Comparison of ENCODE assay signal across 9 cellular contexts in the genomic region with DNA sequence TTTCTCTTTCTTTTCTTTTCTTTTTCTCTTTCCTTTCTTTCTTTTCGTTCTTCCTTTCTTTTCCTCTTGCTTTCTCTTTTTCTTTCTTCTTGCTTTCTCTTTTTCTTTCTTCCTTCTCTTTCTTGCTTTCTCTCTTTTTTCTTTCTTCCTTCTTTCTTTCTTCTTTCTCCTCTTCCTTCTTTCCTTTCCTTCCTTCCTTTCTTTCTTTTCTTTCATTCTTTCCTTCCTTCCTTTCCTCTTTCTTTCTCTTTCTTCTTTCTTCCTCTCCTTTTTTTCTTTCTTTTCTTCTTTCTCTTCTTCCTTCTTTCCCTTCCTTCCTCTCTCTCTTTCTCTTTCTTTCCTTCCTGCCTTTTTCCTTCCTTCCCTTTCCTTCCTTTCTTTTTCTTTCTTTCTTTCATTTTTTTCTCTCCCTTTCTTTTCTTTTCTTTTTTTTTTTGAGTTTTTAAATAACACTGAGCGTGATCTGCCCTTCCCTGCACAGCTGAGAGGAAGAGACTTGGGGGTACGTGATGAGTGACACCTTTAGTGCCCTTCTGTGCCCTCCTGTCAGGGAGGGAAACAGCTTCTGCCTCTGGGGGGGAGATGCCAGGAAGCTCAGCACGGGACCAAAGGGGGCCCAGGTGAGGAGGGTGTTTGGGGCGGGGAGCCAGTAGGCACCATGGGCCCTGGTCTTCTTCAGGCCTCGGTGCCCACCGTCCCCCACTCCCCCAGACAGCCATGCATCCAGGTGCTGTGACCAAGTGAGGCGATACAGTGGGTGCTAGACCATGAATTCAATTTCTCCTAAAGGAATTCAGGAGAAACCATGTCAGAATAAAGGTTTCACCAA. TPM values are rescaled to one million over a fixed set of nuclear protein-coding genes. Genes with fewer than 3 reads are reported as not detected.
A peak's percentile ranks its signal among the peaks of the same experiment; 100 is the strongest.
DNase-seq lines count a peak whose midpoint lies in the region; ATAC-seq and TF ChIP-seq lines count a peak whose summit lies in the region.
"Had no signal": no experiment of that assay in that cellular context is flagged by ENCODE, and none has a peak within 500 bp of the region (broad histone marks: within the 10 kb centered on the region; RNA-seq: fewer than 3 reads in every experiment).

No MANE protein-coding gene starts in this region.

- H3K36me3 ChIP-seq in liver (ENCODE audit: control insufficient read depth in 4 of 4, insufficient read depth in 3 of 4, low read depth in 1 of 4, low read length in 3 of 4) = no peaks in the 10 kb centered on the region

- H3K9me3 ChIP-seq in liver (ENCODE audit: control insufficient read depth in 4 of 4, low read length in 3 of 4) = no peaks in the 10 kb centered on the region

- peaks cover 10% of the 10 kb centered on the region for H3K4me1 Mint-ChIP-seq in activated CD8-positive, alpha-beta memory T cell treated with anti-CD3 and anti-CD28 coated beads, Interleukin-2, amount 10 ng/mL, durations not matched to agents 7 days and 5 days
- peaks cover 10% of the 10 kb centered on the region for H3K4me1 Mint-ChIP-seq in activated naive CD8-positive, alpha-beta T cell (ENCODE audit: low read depth)

- no peaks in the 10 kb centered on the region for H3K36me3 Mint-ChIP-seq in activated CD8-positive, alpha-beta memory T cell treated with anti-CD3 and anti-CD28 coated beads, Interleukin-2, amount 10 ng/mL, durations not matched to agents 7 days and 5 days
- no peaks in the 10 kb centered on the region for H3K36me3 Mint-ChIP-seq in activated naive CD8-positive, alpha-beta T cell

- H3K27ac ChIP-seq in liver (ENCODE audit: low read depth in 1 of 2, low read length in 2 of 2) (no peak overlapping the region), temporal lobe (ENCODE audit: low read depth, low read length) (peak overlapping the region; percentile 74)
- H3K27ac ChIP-seq: C4-2B had no signal

- TF ChIP-seq RAD21 in liver (IDR thresholded peaks at IDR 0.05) = no peak

- peaks cover 0 to 5% (median 2%) of the 10 kb centered on the region in 4 donors for H3K4me1 ChIP-seq in liver (ENCODE audit: control insufficient read depth in 4 of 4, insufficient read depth in 4 of 4, low read length in 3 of 4)

- peak overlapping the region; percentile 69 for H3K27ac Mint-ChIP-seq in activated CD8-positive, alpha-beta memory T cell treated with anti-CD3 and anti-CD28 coated beads, Interleukin-2, amount 10 ng/mL, durations not matched to agents 7 days and 5 days
- H3K27ac Mint-ChIP-seq in activated naive CD8-positive, alpha-beta T cell = peak overlapping the region; percentile 81

- peak overlapping the region; percentile 3 to 65 for H3K9ac ChIP-seq in liver (ENCODE audit: low read depth in 1 of 2, low read length in 2 of 2)

- no peaks in the 10 kb centered on the region for H3K27me3 ChIP-seq in liver (ENCODE audit: control insufficient read depth in 4 of 4, insufficient read depth in 4 of 4, low read length in 3 of 4)

- no peaks in the 10 kb centered on the region for H3K27me3 Mint-ChIP-seq in activated CD8-positive, alpha-beta memory T cell treated with anti-CD3 and anti-CD28 coated beads, Interleukin-2, amount 10 ng/mL, durations not matched to agents 7 days and 5 days
- no peaks in the 10 kb centered on the region for H3K27me3 Mint-ChIP-seq in activated naive CD8-positive, alpha-beta T cell

- TF ChIP-seq CTCF in liver (IDR thresholded peaks at IDR 0.05; ENCODE audit: low read depth, low read length, missing input control) = no peak

- WGBS in liver = 84% methylated on average over 8 of the region's 8 CpGs

- DNase-seq in activated CD8-positive, alpha-beta memory T cell treated with anti-CD3 and anti-CD28 coated beads, Interleukin-2, amount 10 ng/mL, durations not matched to agents 7 days and 5 days = no peak
- no peak for DNase-seq in activated CD8-positive, alpha-beta memory T cell treated with anti-CD3 and anti-CD28 coated beads for 24 hours
- DNase-seq in NCI-H1436 treated with DMSO at 0.1 percent for 48 hours (lab: John Stamatoyannopoulos, UW) = no peak
- no peak for DNase-seq in mucosa of gallbladder (ENCODE audit: low spot score)
- DNase-seq in OCI-M2 (lab: John Stamatoyannopoulos, UW; ENCODE audit: unreplicated experiment) = no peak

- H3K4me3 ChIP-seq in liver (ENCODE audit: low read depth in 1 of 3, low read length in 3 of 3) = peak overlapping the region in 1 of 3 donors; percentile 27

- peak overlapping the region; percentile 59 for H3K4me3 Mint-ChIP-seq in activated CD8-positive, alpha-beta memory T cell treated with anti-CD3 and anti-CD28 coated beads, Interleukin-2, amount 10 ng/mL, durations not matched to agents 7 days and 5 days
- peak overlapping the region; percentile 87 for H3K4me3 Mint-ChIP-seq in activated naive CD8-positive, alpha-beta T cell

- no peak for ATAC-seq in activated CD8-positive, alpha-beta memory T cell treated with anti-CD3 and anti-CD28 coated beads, Interleukin-2, amount 10 ng/mL, durations not matched to agents 7 days and 5 days

- no peaks in the 10 kb centered on the region for H3K9me3 Mint-ChIP-seq in activated CD8-positive, alpha-beta memory T cell treated with anti-CD3 and anti-CD28 coated beads, Interleukin-2, amount 10 ng/mL, durations not matched to agents 7 days and 5 days (ENCODE audit: low read depth)
- H3K9me3 Mint-ChIP-seq in activated naive CD8-positive, alpha-beta T cell (ENCODE audit: low read depth) = no peaks in the 10 kb centered on the region

- CTCF ChIA-PET in activated CD8-positive, alpha-beta memory T cell treated with anti-CD3 and anti-CD28 coated beads, Interleukin-2, amount 10 ng/mL, durations not matched to agents 7 days and 5 days (lab: Charles Lee) = interaction anchor here (0.9 to 1.8 kb wide), 11 partner anchors 9 to 470 kb away, joined by 3 to 7 read pairs (median 3); no protein-coding TSS in a partner anchor

TF ChIP-seq in liver, 16 proteins besides CTCF, POLR2A, EP300 and RAD21 (continues in another document):
- TF ChIP-seq RXRA (IDR thresholded peaks at IDR 0.05) (no peak), TAF1 (conservative IDR thresholded peaks at IDR 0.05) (no peak), YY1 (IDR thresholded peaks at IDR 0.05) (no peak), FOXA2 (IDR thresholded peaks at IDR 0.05) (no peak), HNF4A (conservative IDR thresholded peaks at IDR 0.05) (no peak), SP1 (IDR thresholded peaks at IDR 0.05) (no peak), JUND (IDR thresholded peaks at IDR 0.05) (no peak), GABPA (IDR thresholded peaks at IDR 0.05 in 1 of 2, conservative IDR thresholded peaks at IDR 0.05 in 1 of 2) (no peak), FOXA1 (IDR thresholded peaks at IDR 0.05) (no peak), HNF4G (IDR thresholded peaks at IDR 0.05) (no peak), NR2F2 (IDR thresholded peaks at IDR 0.05) (no peak)
- TF ChIP-seq, protein P1, sequence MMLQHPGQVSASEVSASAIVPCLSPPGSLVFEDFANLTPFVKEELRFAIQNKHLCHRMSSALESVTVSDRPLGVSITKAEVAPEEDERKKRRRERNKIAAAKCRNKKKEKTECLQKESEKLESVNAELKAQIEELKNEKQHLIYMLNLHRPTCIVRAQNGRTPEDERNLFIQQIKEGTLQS (IDR thresholded peaks at IDR 0.05) = no peak
- TF ChIP-seq, protein P2, sequence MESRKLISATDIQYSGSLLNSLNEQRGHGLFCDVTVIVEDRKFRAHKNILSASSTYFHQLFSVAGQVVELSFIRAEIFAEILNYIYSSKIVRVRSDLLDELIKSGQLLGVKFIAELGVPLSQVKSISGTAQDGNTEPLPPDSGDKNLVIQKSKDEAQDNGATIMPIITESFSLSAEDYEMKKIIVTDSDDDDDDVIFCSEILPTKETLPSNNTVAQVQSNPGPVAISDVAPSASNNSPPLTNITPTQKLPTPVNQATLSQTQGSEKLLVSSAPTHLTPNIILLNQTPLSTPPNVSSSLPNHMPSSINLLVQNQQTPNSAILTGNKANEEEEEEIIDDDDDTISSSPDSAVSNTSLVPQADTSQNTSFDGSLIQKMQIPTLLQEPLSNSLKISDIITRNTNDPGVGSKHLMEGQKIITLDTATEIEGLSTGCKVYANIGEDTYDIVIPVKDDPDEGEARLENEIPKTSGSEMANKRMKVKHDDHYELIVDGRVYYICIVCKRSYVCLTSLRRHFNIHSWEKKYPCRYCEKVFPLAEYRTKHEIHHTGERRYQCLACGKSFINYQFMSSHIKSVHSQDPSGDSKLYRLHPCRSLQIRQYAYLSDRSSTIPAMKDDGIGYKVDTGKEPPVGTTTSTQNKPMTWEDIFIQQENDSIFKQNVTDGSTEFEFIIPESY (IDR thresholded peaks at IDR 0.05) = no peak
- TF ChIP-seq, protein P3, sequence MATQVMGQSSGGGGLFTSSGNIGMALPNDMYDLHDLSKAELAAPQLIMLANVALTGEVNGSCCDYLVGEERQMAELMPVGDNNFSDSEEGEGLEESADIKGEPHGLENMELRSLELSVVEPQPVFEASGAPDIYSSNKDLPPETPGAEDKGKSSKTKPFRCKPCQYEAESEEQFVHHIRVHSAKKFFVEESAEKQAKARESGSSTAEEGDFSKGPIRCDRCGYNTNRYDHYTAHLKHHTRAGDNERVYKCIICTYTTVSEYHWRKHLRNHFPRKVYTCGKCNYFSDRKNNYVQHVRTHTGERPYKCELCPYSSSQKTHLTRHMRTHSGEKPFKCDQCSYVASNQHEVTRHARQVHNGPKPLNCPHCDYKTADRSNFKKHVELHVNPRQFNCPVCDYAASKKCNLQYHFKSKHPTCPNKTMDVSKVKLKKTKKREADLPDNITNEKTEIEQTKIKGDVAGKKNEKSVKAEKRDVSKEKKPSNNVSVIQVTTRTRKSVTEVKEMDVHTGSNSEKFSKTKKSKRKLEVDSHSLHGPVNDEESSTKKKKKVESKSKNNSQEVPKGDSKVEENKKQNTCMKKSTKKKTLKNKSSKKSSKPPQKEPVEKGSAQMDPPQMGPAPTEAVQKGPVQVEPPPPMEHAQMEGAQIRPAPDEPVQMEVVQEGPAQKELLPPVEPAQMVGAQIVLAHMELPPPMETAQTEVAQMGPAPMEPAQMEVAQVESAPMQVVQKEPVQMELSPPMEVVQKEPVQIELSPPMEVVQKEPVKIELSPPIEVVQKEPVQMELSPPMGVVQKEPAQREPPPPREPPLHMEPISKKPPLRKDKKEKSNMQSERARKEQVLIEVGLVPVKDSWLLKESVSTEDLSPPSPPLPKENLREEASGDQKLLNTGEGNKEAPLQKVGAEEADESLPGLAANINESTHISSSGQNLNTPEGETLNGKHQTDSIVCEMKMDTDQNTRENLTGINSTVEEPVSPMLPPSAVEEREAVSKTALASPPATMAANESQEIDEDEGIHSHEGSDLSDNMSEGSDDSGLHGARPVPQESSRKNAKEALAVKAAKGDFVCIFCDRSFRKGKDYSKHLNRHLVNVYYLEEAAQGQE (IDR thresholded peaks at IDR 0.05) = no peak
- TF ChIP-seq, protein P4, sequence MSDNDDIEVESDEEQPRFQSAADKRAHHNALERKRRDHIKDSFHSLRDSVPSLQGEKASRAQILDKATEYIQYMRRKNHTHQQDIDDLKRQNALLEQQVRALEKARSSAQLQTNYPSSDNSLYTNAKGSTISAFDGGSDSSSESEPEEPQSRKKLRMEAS (IDR thresholded peaks at IDR 0.05) = no peak

RNA-seq across cellular contexts. Expression of a gene that starts 36.6 kb away (rescaled TPM):
- total RNA-seq in activated CD8-positive, alpha-beta memory T cell treated with anti-CD3 and anti-CD28 coated beads, Interleukin-2, amount 10 ng/mL, durations not matched to agents 7 days and 5 days = 10 to 100 TPM; 27.8 to 28.8 TPM
- total RNA-seq in liver (10 to 100 TPM; 14.2 to 15.1 TPM), temporal lobe (19.9 TPM), mucosa of gallbladder (19.1 TPM)
- 1 to 10 TPM; 7.2 to 7.7 TPM for polyA plus RNA-seq in liver
